Comparison of ENCODE assay signal across 12 cellular contexts in genomic region chrX:47189906-47190305, GRCh38. TPM values are rescaled to one million over a fixed set of nuclear protein-coding genes. Genes with fewer than 3 reads are reported as not detected.
DNase-seq lines count a peak whose midpoint lies in the region; FAIRE-seq and TF ChIP-seq lines count a peak whose summit lies in the region.
"Had no signal": no experiment of that assay in that cellular context is flagged by ENCODE, and none has a peak within 500 bp of the region (broad histone marks: within the 10 kb centered on the region; RNA-seq: fewer than 3 reads in every experiment).

No MANE protein-coding gene starts in this region.

- no peak overlapping the region for H3T11ph ChIP-seq in H9 (ENCODE audit: low read length)

- H3K27ac Mint-ChIP-seq in H9, result no peak overlapping the region; a peak in 1 of 7 replicates
- no peak overlapping the region for H3K27ac Mint-ChIP-seq in immature natural killer cell
- H3K27ac Mint-ChIP-seq in CD4-positive, alpha-beta memory T cell, result peak overlapping the region in 2 of 7 donors; percentile 13 to 95

- H3K9me3 ChIP-seq in H9 (ENCODE audit: control insufficient read depth, low read depth, low read length) (no peaks in the 10 kb centered on the region), OCI-LY7 (ENCODE audit: low read length) (no peaks in the 10 kb centered on the region), kidney (ENCODE audit: control insufficient read depth in 1 of 2, low read length in 2 of 2) (no peaks in the 10 kb centered on the region)
- H3K9me3 ChIP-seq in CD4-positive, alpha-beta memory T cell (ENCODE audit: control insufficient read depth in 1 of 2, low read length in 2 of 2), result no peaks in the 10 kb centered on the region
- H3K9me3 ChIP-seq: BE2C, SK-N-SH had no signal

- no peak overlapping the region for H2AK5ac ChIP-seq in H9 (ENCODE audit: insufficient read length, low read length)

- H4K20me1 ChIP-seq in H9 (ENCODE audit: control insufficient read depth, insufficient read depth, insufficient read length) (no peaks in the 10 kb centered on the region), OCI-LY7 (ENCODE audit: insufficient read depth, low read length) (no peaks in the 10 kb centered on the region)

- TF ChIP-seq CTCF in H9 (conservative IDR thresholded peaks at IDR 0.05) (no peak), OCI-LY7 (conservative IDR thresholded peaks at IDR 0.05; ENCODE audit: low read length) (no peak), kidney (IDR thresholded peaks at IDR 0.05; ENCODE audit: borderline replicate concordance, extremely low read depth, insufficient read depth) (no peak)

- H3K36me3 Mint-ChIP-seq in H9 (ENCODE audit: insufficient read depth in 1 of 3, low read depth in 3 of 3) (peaks cover 16 to 29% (median 26%) of the 10 kb centered on the region in 3 experiments), immature natural killer cell (peaks cover 3 to 4% (median 3%) of the 10 kb centered on the region in 3 donors)
- H3K36me3 Mint-ChIP-seq in CD4-positive, alpha-beta memory T cell, result peaks cover 4 to 15% of the 10 kb centered on the region in 2 donors

- H4K5ac ChIP-seq in H9 (ENCODE audit: insufficient read length, low read depth, low read length), result no peak overlapping the region

- WGBS in H9 (ENCODE audit: extremely low coverage, insufficient read length, low lambda C conversion rate), result no CpG with 5 or more reads among the region's 19 CpGs

- no peak overlapping the region for H4K8ac ChIP-seq in H9 (replicated peaks; ENCODE audit: insufficient read length, low read depth, low read length)

- no peak overlapping the region for H2BK20ac ChIP-seq in H9 (ENCODE audit: low read depth, low read length, poor library complexity, severe bottlenecking)

- CTCF ChIA-PET in OCI-LY7 (lab: Charles Lee; ENCODE audit: unreplicated experiment), result no interaction called here
- CTCF ChIA-PET in CD4-positive, alpha-beta memory T cell (lab: Charles Lee; ENCODE audit: partially characterized antibody), result interaction anchor here (1.3 to 4.0 kb wide), 2 partner anchors 45 to 194 kb away, joined by 4 to 54 read pairs; partner anchors contain the start of genes NDUFB11 and RBM10

- H2BK15ac ChIP-seq in H9 (ENCODE audit: low read depth, low read length), result no peak overlapping the region

- H3K9ac ChIP-seq in H9 (ENCODE audit: extremely low read depth, insufficient read length, low read length) (no peak overlapping the region), kidney (ENCODE audit: low read length in 2 of 2) (no peak overlapping the region)

- DNase-seq in ELF-1 (ENCODE audit: low read depth, low spot score) (peak; percentile 41), H9 (no peak), OCI-LY7 (ENCODE audit: low spot score) (no peak), kidney (peak; percentile 67), NK-92 (lab: John Stamatoyannopoulos, UW; ENCODE audit: unreplicated experiment) (no peak), immature natural killer cell (no peak), H4 (ENCODE audit: low spot score) (no peak)
- no peak for DNase-seq in CD4-positive, alpha-beta memory T cell

- no peak overlapping the region for H2BK12ac ChIP-seq in H9 (ENCODE audit: insufficient read length, low read depth, low read length)

- H3K18ac ChIP-seq in H9 (ENCODE audit: insufficient read length, low read depth, low read length), result no peak overlapping the region

- H3K9me3 Mint-ChIP-seq in H9, result peaks cover 21 to 49% of the 10 kb centered on the region in 2 experiments
- no peaks in the 10 kb centered on the region for H3K9me3 Mint-ChIP-seq in immature natural killer cell
- peaks cover 0 to 3% (median 0%) of the 10 kb centered on the region in 8 donors for H3K9me3 Mint-ChIP-seq in CD4-positive, alpha-beta memory T cell
- H3K9me3 Mint-ChIP-seq: CD8-positive, alpha-beta T cell had no signal

- POLR2A ChIA-PET in OCI-LY7 (lab: Charles Lee), result no interaction called here
- POLR2A ChIA-PET in CD4-positive, alpha-beta memory T cell (lab: Charles Lee; ENCODE audit: partially characterized antibody), result interaction anchor here (0.8 to 2.0 kb wide), 7 partner anchors 16 to 332 kb away, joined by 3 to 28 read pairs (median 9); partner anchors contain the start of genes CDK16, NDUFB11, RBM10 and USP11

- H2AFZ ChIP-seq in H9 (ENCODE audit: low read length), result no peak overlapping the region
- peak overlapping the region; percentile 87; the same call in 1 of the 2 replicates for H2AFZ ChIP-seq in OCI-LY7 (ENCODE audit: low read length)

- H3K27ac ChIP-seq in H9 (ENCODE audit: insufficient read length, low read depth, low read length) (no peak overlapping the region), OCI-LY7 (ENCODE audit: low read depth, low read length, poor library complexity, severe bottlenecking) (no peak overlapping the region), kidney (ENCODE audit: low read depth in 2 of 2, low read length in 2 of 2) (no peak overlapping the region)
- H3K27ac ChIP-seq in CD4-positive, alpha-beta memory T cell (ENCODE audit: low read depth, low read length), result no peak overlapping the region

- no TSS peak for BruUV-seq in OCI-LY7 (replicated peaks; lab: Mats Ljungman, UMichigan)

- H3K4me3 Mint-ChIP-seq in H9, result no peak overlapping the region
- H3K4me3 Mint-ChIP-seq in immature natural killer cell, result no peak overlapping the region
- H3K4me3 Mint-ChIP-seq in CD4-positive, alpha-beta memory T cell, result no peak overlapping the region

- peaks cover 15% of the 10 kb centered on the region for H3K23me2 ChIP-seq in H9 (ENCODE audit: insufficient read length, low read depth, low read length, poor library complexity, severe bottlenecking)

- no peak for FAIRE-seq in kidney (lab: Jason Lieb, UNC)
- FAIRE-seq: D721Med had no signal

- peaks cover 25% of the 10 kb centered on the region; the same call in 1 of the 2 replicates for H3K36me3 ChIP-seq in OCI-LY7 (ENCODE audit: insufficient read depth, low read length)
- H3K36me3 ChIP-seq in kidney (ENCODE audit: control insufficient read depth in 1 of 2, insufficient read depth in 2 of 2, low read length in 2 of 2), result peaks cover 0 to 4% of the 10 kb centered on the region in 2 donors
- H3K36me3 ChIP-seq in CD4-positive, alpha-beta memory T cell (ENCODE audit: insufficient read depth, low read length), result no peaks in the 10 kb centered on the region

- H3K27me3 ChIP-seq in H9 (ENCODE audit: insufficient read depth, low read length), result no peaks in the 10 kb centered on the region
- H3K27me3 ChIP-seq in CD4-positive, alpha-beta memory T cell (ENCODE audit: insufficient read depth, low read length), result no peaks in the 10 kb centered on the region
- H3K27me3 ChIP-seq: BE2C had no signal

- H3K27me3 Mint-ChIP-seq in H9 (ENCODE audit: low read depth) (peaks cover 1% of the 10 kb centered on the region), immature natural killer cell (ENCODE audit: low read depth in 3 of 3) (peaks cover 6 to 12% (median 12%) of the 10 kb centered on the region in 3 donors)
- no peaks in the 10 kb centered on the region for H3K27me3 Mint-ChIP-seq in CD4-positive, alpha-beta memory T cell

- H3K4me1 ChIP-seq in H9 (ENCODE audit: insufficient read depth, low read length), result 0 out of 2 replicates have a peak, but pooled peaks cover under 1% of the 10 kb centered on the region
- H3K4me1 ChIP-seq in OCI-LY7 (ENCODE audit: insufficient read depth, low read length, poor library complexity, severe bottlenecking), result peaks cover 10% of the 10 kb centered on the region
- peaks cover 0 to 2% of the 10 kb centered on the region in 2 donors for H3K4me1 ChIP-seq in kidney (ENCODE audit: control insufficient read depth in 1 of 2, insufficient read depth in 1 of 2, low read depth in 1 of 2, low read length in 2 of 2)
- peaks cover 28% of the 10 kb centered on the region for H3K4me1 ChIP-seq in CD4-positive, alpha-beta memory T cell (ENCODE audit: insufficient read depth, low read length)

- H3K4me2 ChIP-seq in H9 (ENCODE audit: insufficient read depth, insufficient read length, low read length), result peak overlapping the region; percentile 75
- H3K4me2 ChIP-seq in OCI-LY7 (ENCODE audit: low read length), result peak overlapping the region; percentile 96; the same call in 1 of the 2 replicates

- no peak overlapping the region for H4K91ac ChIP-seq in H9 (ENCODE audit: insufficient read length, low read depth, low read length)

- H3K4me3 ChIP-seq in OCI-LY7 (ENCODE audit: low read depth, low read length, poor library complexity, severe bottlenecking) (no peak overlapping the region), kidney (ENCODE audit: low read length in 2 of 2) (no peak overlapping the region)
- H3K4me3 ChIP-seq in CD4-positive, alpha-beta memory T cell (ENCODE audit: low read length in 2 of 2), result no peak overlapping the region

- no peak overlapping the region for H3K14ac ChIP-seq in H9 (ENCODE audit: insufficient read depth, low read length)

- H3K79me1 ChIP-seq in H9 (ENCODE audit: insufficient read depth, low read depth, low read length, poor library complexity, severe bottlenecking), result no peaks in the 10 kb centered on the region

- H3K56ac ChIP-seq in H9 (ENCODE audit: insufficient read length, low read depth, low read length), result no peak overlapping the region

- H2BK120ac ChIP-seq in H9 (ENCODE audit: low read depth, low read length, poor library complexity, severe bottlenecking), result no peak overlapping the region

- no peak overlapping the region for H3K23ac ChIP-seq in H9 (ENCODE audit: insufficient read length, low read depth, low read length)

- no peak overlapping the region for H2BK5ac ChIP-seq in H9 (ENCODE audit: insufficient read length, low read length)

- H3K4me1 Mint-ChIP-seq in H9, result peaks cover 11 to 18% of the 10 kb centered on the region in 2 experiments
- H3K4me1 Mint-ChIP-seq in immature natural killer cell, result peaks cover 37 to 41% of the 10 kb centered on the region in 2 donors
- peaks cover 13 to 42% (median 29%) of the 10 kb centered on the region in 4 donors for H3K4me1 Mint-ChIP-seq in CD4-positive, alpha-beta memory T cell

- intact Hi-C loops in OCI-LY7 (cut with micrococcal nuclease; ENCODE audit: unreplicated experiment), result loop anchor here (5.0 kb wide), 1 partner anchor 332 kb away; no protein-coding TSS in a partner anchor
- intact Hi-C loops in kidney (cut with DNase I), result no loop called here
- intact Hi-C loops in CD4-positive, alpha-beta memory T cell (cut with micrococcal nuclease), result loop anchor here (1.0 to 5.0 kb wide), 4 partner anchors 46 to 447 kb away; partner anchors contain the start of genes NDUFB11 and ZNF41

- no peak overlapping the region for H3K4ac ChIP-seq in H9 (ENCODE audit: low read depth, low read length)

- peaks cover 9% of the 10 kb centered on the region; the same call in 1 of the 2 replicates for H3K79me2 ChIP-seq in H9 (ENCODE audit: insufficient read depth, low read length)
- H3K79me2 ChIP-seq in OCI-LY7 (ENCODE audit: insufficient read depth, low read depth, low read length), result peaks cover 23% of the 10 kb centered on the region

- no peaks in the 10 kb centered on the region for H3K9me2 ChIP-seq in OCI-LY7 (ENCODE audit: insufficient read depth, low read length)
- H3K9me2 ChIP-seq: SK-N-SH had no signal

RNA-seq across cellular contexts. Expression of gene UBA1, which starts 3.7 kb away (rescaled TPM):
- 421 and 427 TPM in 2 replicates for total RNA-seq in H9 (2021)
- total RNA-seq in OCI-LY7 (2014; rRNA removed; shearing (Covaris generic)), result 137 and 169 TPM in 2 replicates
- total RNA-seq in OCI-LY7 (2022), result 294 and 296 TPM in 2 replicates
- 218 TPM for total RNA-seq in kidney
- polyA plus RNA-seq in kidney (ENCODE audit: insufficient read depth, low read depth, low replicate concordance), result 155 TPM
- polyA plus RNA-seq in immature natural killer cell, result 100 to 1,000 TPM; 146 to 205 (median 167) TPM
- total RNA-seq in CD4-positive, alpha-beta memory T cell, result 100 to 1,000 TPM; 129 to 136 TPM
- polyA plus RNA-seq in CD4-positive, alpha-beta memory T cell, result 100 to 1,000 TPM; 149 to 167 TPM
- total RNA-seq in H4 (2014; rRNA removed; shearing (Covaris generic)), result 105 and 130 TPM in 2 replicates

RNA-seq across cellular contexts. Expression of gene CDK16, which starts 28.6 kb away (rescaled TPM):
- total RNA-seq in H9 (2021) (224 and 226 TPM in 2 replicates), OCI-LY7 (2022) (86.1 and 98.9 TPM in 2 replicates), kidney (96.1 TPM)
- total RNA-seq in OCI-LY7 (2014; rRNA removed; shearing (Covaris generic)), result 49.3 and 68.5 TPM in 2 replicates
- polyA plus RNA-seq in kidney (ENCODE audit: insufficient read depth, low read depth, low replicate concordance) (89.1 TPM), immature natural killer cell (10 to 100 TPM in 1 of 3 donors, 1 to 10 TPM in 2; 3.0 to 16.6 (median 4.7) TPM)
- 10 to 100 TPM; 52.9 to 57.4 TPM for total RNA-seq in CD4-positive, alpha-beta memory T cell
- 10 to 100 TPM in 1 of 2 donors, 1 to 10 TPM in 1; 1.6 to 24.5 TPM for polyA plus RNA-seq in CD4-positive, alpha-beta memory T cell
- 77.1 and 98.5 TPM in 2 replicates for total RNA-seq in H4 (2014; rRNA removed; shearing (Covaris generic))

RNA-seq across cellular contexts. Expression of gene USP11, which starts 42.9 kb away (rescaled TPM):
- 150 and 153 TPM in 2 replicates for total RNA-seq in H9 (2021)
- 46.5 and 49.3 TPM in 2 replicates for total RNA-seq in OCI-LY7 (2014; rRNA removed; shearing (Covaris generic))
- total RNA-seq in OCI-LY7 (2022), result 91.8 and 106 TPM in 2 replicates
- 91.6 TPM for total RNA-seq in kidney
- 30.9 TPM for polyA plus RNA-seq in kidney (ENCODE audit: insufficient read depth, low read depth, low replicate concordance)
- 100 to 1,000 TPM in 1 of 3 donors, 10 to 100 TPM in 2; 70.8 to 112 (median 96.5) TPM for polyA plus RNA-seq in immature natural killer cell
- 10 to 100 TPM; 78.4 to 81.4 TPM for total RNA-seq in CD4-positive, alpha-beta memory T cell
- polyA plus RNA-seq in CD4-positive, alpha-beta memory T cell, result 10 to 100 TPM; 36.6 to 45.3 TPM
- 33.0 and 36.5 TPM in 2 replicates for total RNA-seq in H4 (2014; rRNA removed; shearing (Covaris generic))

RNA-seq across cellular contexts. Expression of gene RBM10, which starts 44.9 kb away (rescaled TPM):
- 55.8 and 57.3 TPM in 2 replicates for total RNA-seq in H9 (2021)
- 40.1 and 45.6 TPM in 2 replicates for total RNA-seq in OCI-LY7 (2014; rRNA removed; shearing (Covaris generic))
- 44.9 and 46.6 TPM in 2 replicates for total RNA-seq in OCI-LY7 (2022)
- 31.7 TPM for total RNA-seq in kidney
- polyA plus RNA-seq in kidney (ENCODE audit: insufficient read depth, low read depth, low replicate concordance), result 27.5 TPM
- 10 to 100 TPM; 15.1 to 34.1 (median 18.0) TPM for polyA plus RNA-seq in immature natural killer cell
- 10 to 100 TPM; 51.2 to 53.3 TPM for total RNA-seq in CD4-positive, alpha-beta memory T cell
- 10 to 100 TPM; 10.7 to 33.0 TPM for polyA plus RNA-seq in CD4-positive, alpha-beta memory T cell
- 37.9 and 42.3 TPM in 2 replicates for total RNA-seq in H4 (2014; rRNA removed; shearing (Covaris generic))

RNA-seq across cellular contexts. Expression of gene NDUFB11, which starts 45.4 kb away (rescaled TPM):
- 98.5 and 100 TPM in 2 replicates for total RNA-seq in H9 (2021)
- 139 TPM in 2 replicates for total RNA-seq in OCI-LY7 (2014; rRNA removed; shearing (Covaris generic))
- 76.8 and 78.1 TPM in 2 replicates for total RNA-seq in OCI-LY7 (2022)
- total RNA-seq in kidney, result 70.7 TPM
- polyA plus RNA-seq in kidney (ENCODE audit: insufficient read depth, low read depth, low replicate concordance), result 215 TPM
- 100 to 1,000 TPM; 124 to 208 (median 151) TPM for polyA plus RNA-seq in immature natural killer cell
- 10 to 100 TPM; 53.2 to 60.6 TPM for total RNA-seq in CD4-positive, alpha-beta memory T cell
- 100 to 1,000 TPM; 170 to 180 TPM for polyA plus RNA-seq in CD4-positive, alpha-beta memory T cell
- total RNA-seq in H4 (2014; rRNA removed; shearing (Covaris generic)), result 129 and 138 TPM in 2 replicates

Comparison
In these comparisons a context has a peak if more than half of its experiments do, and no peak if none do; other contexts are left out.
1. DNase-seq: peak in ELF-1 (single experiment) and kidney (single experiment); none in H9 (single experiment), OCI-LY7 (single experiment), NK-92 (single experiment), immature natural killer cell (0 of 3), CD4-positive, alpha-beta memory T cell (0 of 5) and H4 (single experiment).